Comparison of ENCODE assay signal across 1 cellular context in the genomic region with DNA sequence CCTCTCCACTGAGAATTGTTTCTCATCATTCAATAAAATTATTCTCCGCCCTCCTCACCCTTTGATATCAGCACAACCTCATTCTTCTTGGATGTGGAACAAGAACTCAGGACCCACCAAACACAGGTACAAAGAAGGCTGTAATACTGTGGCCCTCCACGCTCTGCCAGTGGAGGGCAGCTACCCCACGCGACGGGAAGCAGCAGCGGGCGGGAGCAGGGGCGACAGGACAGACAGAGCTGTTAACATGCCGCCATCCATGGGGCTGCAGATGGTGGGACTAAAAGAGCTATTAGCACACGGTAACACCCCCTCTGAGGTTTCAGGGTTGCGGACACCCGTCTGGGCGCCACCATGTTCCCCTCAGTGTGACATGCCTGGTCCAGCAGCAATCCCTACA.
TF ChIP-seq lines count a peak whose summit lies in the region.

No MANE protein-coding gene starts in this region.

TF ChIP-seq in H1, 55 proteins besides CTCF, POLR2A, EP300 and RAD21:
- TF ChIP-seq BCL11A (IDR thresholded peaks at IDR 0.05; ENCODE audit: low read depth in 2 of 2, low read length in 2 of 2), result no peak
- TF ChIP-seq SP2 (IDR thresholded peaks at IDR 0.05; ENCODE audit: low read length), result no peak
- TF ChIP-seq, protein P1, sequence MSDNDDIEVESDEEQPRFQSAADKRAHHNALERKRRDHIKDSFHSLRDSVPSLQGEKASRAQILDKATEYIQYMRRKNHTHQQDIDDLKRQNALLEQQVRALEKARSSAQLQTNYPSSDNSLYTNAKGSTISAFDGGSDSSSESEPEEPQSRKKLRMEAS (IDR thresholded peaks at IDR 0.05), result no peak
- TF ChIP-seq CHD2 (IDR thresholded peaks at IDR 0.05; ENCODE audit: low read length), result no peak
- TF ChIP-seq ASH2L (IDR thresholded peaks at IDR 0.05; ENCODE audit: low read length), result no peak
TF ChIP-seq in H1: peak in this region for 0.
